ENCODE assay signal across 1 cellular context in the genomic region with DNA sequence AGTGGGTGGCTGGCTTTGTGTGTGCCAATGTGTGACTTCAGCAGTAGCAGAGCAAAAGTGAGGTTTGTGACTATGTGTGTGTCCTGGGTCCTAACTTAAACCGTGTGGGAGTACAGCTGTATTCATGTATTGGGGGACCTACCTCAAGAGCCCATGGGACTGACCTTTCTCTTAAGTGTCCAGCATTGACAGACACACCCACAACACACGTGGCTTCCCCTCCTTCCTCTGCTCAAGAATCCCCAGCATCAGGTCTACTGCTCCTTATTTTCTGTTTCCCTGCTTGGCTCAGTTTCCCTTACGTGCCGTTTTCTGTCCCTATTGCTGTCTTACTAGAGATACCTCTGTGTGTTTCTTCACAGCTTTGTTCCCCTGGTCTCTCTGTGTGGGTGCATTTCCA.
TF ChIP-seq lines count a peak whose summit lies in the region.

No MANE protein-coding gene starts in this region.

TF ChIP-seq in H1, 55 proteins besides CTCF, POLR2A, EP300 and RAD21:
- TF ChIP-seq, protein P1, sequence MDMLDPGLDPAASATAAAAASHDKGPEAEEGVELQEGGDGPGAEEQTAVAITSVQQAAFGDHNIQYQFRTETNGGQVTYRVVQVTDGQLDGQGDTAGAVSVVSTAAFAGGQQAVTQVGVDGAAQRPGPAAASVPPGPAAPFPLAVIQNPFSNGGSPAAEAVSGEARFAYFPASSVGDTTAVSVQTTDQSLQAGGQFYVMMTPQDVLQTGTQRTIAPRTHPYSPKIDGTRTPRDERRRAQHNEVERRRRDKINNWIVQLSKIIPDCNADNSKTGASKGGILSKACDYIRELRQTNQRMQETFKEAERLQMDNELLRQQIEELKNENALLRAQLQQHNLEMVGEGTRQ (IDR thresholded peaks at IDR 0.05; ENCODE audit: low read length): no peak
- TF ChIP-seq SP4 (IDR thresholded peaks at IDR 0.05; ENCODE audit: low read length) (no peak), BACH1 (IDR thresholded peaks at IDR 0.05; ENCODE audit: low read length) (no peak), SIRT6 (IDR thresholded peaks at IDR 0.05; ENCODE audit: low read length) (no peak), KDM5A (IDR thresholded peaks at IDR 0.05; ENCODE audit: low read length) (no peak), POU5F1 (IDR thresholded peaks at IDR 0.05; ENCODE audit: low read depth, low read length) (no peak), BRCA1 (IDR thresholded peaks at IDR 0.05; ENCODE audit: low read depth, low read length) (no peak), CREB1 (IDR thresholded peaks at IDR 0.05) (no peak), POLR2AphosphoS5 (IDR thresholded peaks at IDR 0.05; ENCODE audit: low read depth, low read length) (no peak), JUN (IDR thresholded peaks at IDR 0.05; ENCODE audit: low read depth, low read length) (no peak), TCF12 (IDR thresholded peaks at IDR 0.05; ENCODE audit: low read depth, low read length) (no peak)
TF ChIP-seq in H1: peak in this region for 0.
